Comparison of ENCODE assay signal across 8 cellular contexts in genomic region chr19:47273313-47274070, GRCh38. TPM values are rescaled to one million over a fixed set of nuclear protein-coding genes. Genes with fewer than 3 reads are reported as not detected.
DNase-seq lines count a peak whose midpoint lies in the region; ATAC-seq, FAIRE-seq and TF ChIP-seq lines count a peak whose summit lies in the region.

No MANE protein-coding gene starts in this region.

- H3K36me3 Mint-ChIP-seq in T-helper 1 cell treated with Interleukin-12 subunit alpha and Interleukin-12 subunit beta and Interleukin-4 antibody, amounts not matched to agents 30 μg/mL and 1 μg/mL, for 36 hours (ENCODE audit: low read depth), result peaks cover 18% of the 10 kb centered on the region

- TF ChIP-seq CTCF in GM12865 (IDR thresholded peaks at IDR 0.05; ENCODE audit: insufficient read depth, low read depth, low read length, missing control alignments) (no peak), right atrium auricular region (IDR thresholded peaks at IDR 0.05) (no peak)

- peak; percentile 61 for ATAC-seq in HG02642 (IDR thresholded peaks at IDR 0.05; ENCODE audit: poor library complexity, unreplicated experiment)

- H3K9me3 ChIP-seq in right atrium auricular region, result no peaks in the 10 kb centered on the region

- H3K27me3 ChIP-seq in right atrium auricular region, result no peaks in the 10 kb centered on the region

- peaks cover 24% of the 10 kb centered on the region for H3K36me3 ChIP-seq in right atrium auricular region

- FAIRE-seq in urothelium cell line (lab: Jason Lieb, UNC), result no peak

- peak overlapping the region; percentile 100 for H3K4me3 ChIP-seq in GM12865 (ENCODE audit: low read depth, low read length)
- H3K4me3 ChIP-seq in right atrium auricular region, result peak overlapping the region; percentile 46 to 75

- H3K4me1 Mint-ChIP-seq in T-helper 1 cell treated with Interleukin-12 subunit alpha and Interleukin-12 subunit beta and Interleukin-4 antibody, amounts not matched to agents 30 μg/mL and 1 μg/mL, for 36 hours (ENCODE audit: low read depth), result peaks cover 14% of the 10 kb centered on the region

- H3K27ac ChIP-seq in right atrium auricular region, result peak overlapping the region; percentile 95 to 97

- no peaks in the 10 kb centered on the region for H3K9me3 Mint-ChIP-seq in T-helper 1 cell treated with Interleukin-12 subunit alpha and Interleukin-12 subunit beta and Interleukin-4 antibody, amounts not matched to agents 30 μg/mL and 1 μg/mL, for 36 hours

- peak; percentile 95 for DNase-seq in GM12865 (ENCODE audit: low read depth)
- DNase-seq in NCI-H1436 (lab: John Stamatoyannopoulos, UW), result peak; percentile 77
- DNase-seq in amygdala (lab: John Stamatoyannopoulos, UW), result peak in 55 of 56 donors; percentile 47 to 93 (median 83)
- DNase-seq in right atrium auricular region (ENCODE audit: low spot score), result peak; percentile 94
- peak; percentile 67 for DNase-seq in pulmonary artery endothelial cell (ENCODE audit: low read depth, low spot score)
- peak; percentile 74 for DNase-seq in urothelium cell line (ENCODE audit: low spot score)

- peak overlapping the region; percentile 90 for H3K4me3 Mint-ChIP-seq in T-helper 1 cell treated with Interleukin-12 subunit alpha and Interleukin-12 subunit beta and Interleukin-4 antibody, amounts not matched to agents 30 μg/mL and 1 μg/mL, for 36 hours

- no peaks in the 10 kb centered on the region for H3K27me3 Mint-ChIP-seq in T-helper 1 cell treated with Interleukin-12 subunit alpha and Interleukin-12 subunit beta and Interleukin-4 antibody, amounts not matched to agents 30 μg/mL and 1 μg/mL, for 36 hours (ENCODE audit: low read depth)

- H3K27ac Mint-ChIP-seq in T-helper 1 cell treated with Interleukin-12 subunit alpha and Interleukin-12 subunit beta and Interleukin-4 antibody, amounts not matched to agents 30 μg/mL and 1 μg/mL, for 36 hours, result peak overlapping the region; percentile 95

- peaks cover 0 to 28% of the 10 kb centered on the region in 2 donors for H3K4me1 ChIP-seq in right atrium auricular region

RNA-seq across cellular contexts. Expression of gene INAFM1, which starts 1.2 kb away (rescaled TPM):
- 1 to 10 TPM; 1.9 to 7.0 TPM for total RNA-seq in right atrium auricular region
- 0.73 and 1.3 TPM in 2 replicates for total RNA-seq in pulmonary artery endothelial cell

RNA-seq across cellular contexts. Expression of gene CCDC9, which starts 17.2 kb away (rescaled TPM):
- total RNA-seq in right atrium auricular region, result 10 to 100 TPM in 1 of 2 donors, 1 to 10 TPM in 1; 9.2 to 11.9 TPM
- total RNA-seq in pulmonary artery endothelial cell, result 4.0 and 6.9 TPM in 2 replicates

RNA-seq across cellular contexts. Expression of gene C5AR1, which starts 36.2 kb away (rescaled TPM):
- total RNA-seq in right atrium auricular region (10 to 100 TPM in 1 of 2 donors, 1 to 10 TPM in 1; 4.6 to 14.3 TPM), pulmonary artery endothelial cell (not detected in 2 replicates)

RNA-seq across cellular contexts. Expression of gene BBC3, which starts 42.5 kb away (rescaled TPM):
- 1 to 10 TPM; 2.5 to 2.9 TPM for total RNA-seq in right atrium auricular region
- total RNA-seq in pulmonary artery endothelial cell, result 17.1 and 24.2 TPM in 2 replicates

RNA-seq across cellular contexts. Expression of gene C5AR2, which starts 58.5 kb away (rescaled TPM):
- total RNA-seq in right atrium auricular region (1 to 10 TPM; 1.1 to 3.3 TPM), pulmonary artery endothelial cell (0.07 TPM in 1 of 2 replicates, not detected in the other)

Comparison
In these comparisons a context has a peak if more than half of its experiments do, and no peak if none do; other contexts are left out.
1. Peak in every context shown above with its lines: DNase-seq, ATAC-seq, H3K4me3 ChIP-seq and H3K27ac ChIP-seq.